In the genomic region with DNA sequence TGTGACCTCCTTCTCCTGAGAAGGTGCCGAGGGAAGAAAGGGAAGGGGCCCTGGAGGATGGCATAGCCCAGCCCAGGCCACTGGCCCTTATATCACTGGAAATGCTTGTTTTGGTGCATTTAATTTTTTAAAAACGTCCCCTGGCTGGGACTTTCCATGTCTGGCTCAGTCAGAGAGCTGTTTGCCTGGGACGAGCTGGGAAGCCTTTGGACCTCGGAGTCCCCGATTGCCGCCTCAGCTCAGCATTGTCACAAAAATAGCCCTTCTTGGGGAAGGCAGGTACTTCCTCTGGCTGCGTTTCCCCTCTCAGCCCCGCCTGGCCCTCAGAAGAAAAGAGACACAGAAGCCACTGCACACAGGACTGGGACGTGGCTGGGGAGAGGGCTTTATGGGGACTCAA, we compare ENCODE assay signal across 2 cellular contexts.
TF ChIP-seq lines count a peak whose summit lies in the region.

No MANE protein-coding gene starts in this region.

TF ChIP-seq in WTC11, 78 proteins besides CTCF, POLR2A, EP300 and RAD21 (continued from another document):
- TF ChIP-seq, protein P1, sequence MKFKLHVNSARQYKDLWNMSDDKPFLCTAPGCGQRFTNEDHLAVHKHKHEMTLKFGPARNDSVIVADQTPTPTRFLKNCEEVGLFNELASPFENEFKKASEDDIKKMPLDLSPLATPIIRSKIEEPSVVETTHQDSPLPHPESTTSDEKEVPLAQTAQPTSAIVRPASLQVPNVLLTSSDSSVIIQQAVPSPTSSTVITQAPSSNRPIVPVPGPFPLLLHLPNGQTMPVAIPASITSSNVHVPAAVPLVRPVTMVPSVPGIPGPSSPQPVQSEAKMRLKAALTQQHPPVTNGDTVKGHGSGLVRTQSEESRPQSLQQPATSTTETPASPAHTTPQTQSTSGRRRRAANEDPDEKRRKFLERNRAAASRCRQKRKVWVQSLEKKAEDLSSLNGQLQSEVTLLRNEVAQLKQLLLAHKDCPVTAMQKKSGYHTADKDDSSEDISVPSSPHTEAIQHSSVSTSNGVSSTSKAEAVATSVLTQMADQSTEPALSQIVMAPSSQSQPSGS (CRISPR knock-in tag; IDR thresholded peaks at IDR 0.05; ENCODE audit: borderline replicate concordance, low read depth) = no peak
- TF ChIP-seq, protein P2, sequence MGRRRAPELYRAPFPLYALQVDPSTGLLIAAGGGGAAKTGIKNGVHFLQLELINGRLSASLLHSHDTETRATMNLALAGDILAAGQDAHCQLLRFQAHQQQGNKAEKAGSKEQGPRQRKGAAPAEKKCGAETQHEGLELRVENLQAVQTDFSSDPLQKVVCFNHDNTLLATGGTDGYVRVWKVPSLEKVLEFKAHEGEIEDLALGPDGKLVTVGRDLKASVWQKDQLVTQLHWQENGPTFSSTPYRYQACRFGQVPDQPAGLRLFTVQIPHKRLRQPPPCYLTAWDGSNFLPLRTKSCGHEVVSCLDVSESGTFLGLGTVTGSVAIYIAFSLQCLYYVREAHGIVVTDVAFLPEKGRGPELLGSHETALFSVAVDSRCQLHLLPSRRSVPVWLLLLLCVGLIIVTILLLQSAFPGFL (CRISPR knock-in tag; IDR thresholded peaks at IDR 0.05; ENCODE audit: borderline replicate concordance) = no peak
- TF ChIP-seq, protein P3, sequence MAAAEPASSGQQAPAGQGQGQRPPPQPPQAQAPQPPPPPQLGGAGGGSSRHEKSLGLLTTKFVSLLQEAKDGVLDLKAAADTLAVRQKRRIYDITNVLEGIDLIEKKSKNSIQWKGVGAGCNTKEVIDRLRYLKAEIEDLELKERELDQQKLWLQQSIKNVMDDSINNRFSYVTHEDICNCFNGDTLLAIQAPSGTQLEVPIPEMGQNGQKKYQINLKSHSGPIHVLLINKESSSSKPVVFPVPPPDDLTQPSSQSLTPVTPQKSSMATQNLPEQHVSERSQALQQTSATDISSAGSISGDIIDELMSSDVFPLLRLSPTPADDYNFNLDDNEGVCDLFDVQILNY (CRISPR knock-in tag; IDR thresholded peaks at IDR 0.05) = no peak
- TF ChIP-seq, protein P4, sequence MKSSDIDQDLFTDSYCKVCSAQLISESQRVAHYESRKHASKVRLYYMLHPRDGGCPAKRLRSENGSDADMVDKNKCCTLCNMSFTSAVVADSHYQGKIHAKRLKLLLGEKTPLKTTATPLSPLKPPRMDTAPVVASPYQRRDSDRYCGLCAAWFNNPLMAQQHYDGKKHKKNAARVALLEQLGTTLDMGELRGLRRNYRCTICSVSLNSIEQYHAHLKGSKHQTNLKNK (CRISPR knock-in tag; IDR thresholded peaks at IDR 0.05) = no peak
- TF ChIP-seq, protein P5, sequence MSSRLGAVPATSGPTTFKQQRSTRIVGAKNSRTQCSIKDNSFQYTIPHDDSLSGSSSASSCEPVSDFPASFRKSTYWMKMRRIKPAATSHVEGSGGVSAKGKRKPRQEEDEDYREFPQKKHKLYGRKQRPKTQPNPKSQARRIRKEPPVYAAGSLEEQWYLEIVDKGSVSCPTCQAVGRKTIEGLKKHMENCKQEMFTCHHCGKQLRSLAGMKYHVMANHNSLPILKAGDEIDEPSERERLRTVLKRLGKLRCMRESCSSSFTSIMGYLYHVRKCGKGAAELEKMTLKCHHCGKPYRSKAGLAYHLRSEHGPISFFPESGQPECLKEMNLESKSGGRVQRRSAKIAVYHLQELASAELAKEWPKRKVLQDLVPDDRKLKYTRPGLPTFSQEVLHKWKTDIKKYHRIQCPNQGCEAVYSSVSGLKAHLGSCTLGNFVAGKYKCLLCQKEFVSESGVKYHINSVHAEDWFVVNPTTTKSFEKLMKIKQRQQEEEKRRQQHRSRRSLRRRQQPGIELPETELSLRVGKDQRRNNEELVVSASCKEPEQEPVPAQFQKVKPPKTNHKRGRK (CRISPR knock-in tag; IDR thresholded peaks at IDR 0.05; ENCODE audit: borderline replicate concordance) = no peak
- TF ChIP-seq RORB (CRISPR knock-in tag; IDR thresholded peaks at IDR 0.05) = no peak
- no peak for TF ChIP-seq NFYB (CRISPR knock-in tag; conservative IDR thresholded peaks at IDR 0.05; ENCODE audit: low read depth)
- TF ChIP-seq, protein P6, sequence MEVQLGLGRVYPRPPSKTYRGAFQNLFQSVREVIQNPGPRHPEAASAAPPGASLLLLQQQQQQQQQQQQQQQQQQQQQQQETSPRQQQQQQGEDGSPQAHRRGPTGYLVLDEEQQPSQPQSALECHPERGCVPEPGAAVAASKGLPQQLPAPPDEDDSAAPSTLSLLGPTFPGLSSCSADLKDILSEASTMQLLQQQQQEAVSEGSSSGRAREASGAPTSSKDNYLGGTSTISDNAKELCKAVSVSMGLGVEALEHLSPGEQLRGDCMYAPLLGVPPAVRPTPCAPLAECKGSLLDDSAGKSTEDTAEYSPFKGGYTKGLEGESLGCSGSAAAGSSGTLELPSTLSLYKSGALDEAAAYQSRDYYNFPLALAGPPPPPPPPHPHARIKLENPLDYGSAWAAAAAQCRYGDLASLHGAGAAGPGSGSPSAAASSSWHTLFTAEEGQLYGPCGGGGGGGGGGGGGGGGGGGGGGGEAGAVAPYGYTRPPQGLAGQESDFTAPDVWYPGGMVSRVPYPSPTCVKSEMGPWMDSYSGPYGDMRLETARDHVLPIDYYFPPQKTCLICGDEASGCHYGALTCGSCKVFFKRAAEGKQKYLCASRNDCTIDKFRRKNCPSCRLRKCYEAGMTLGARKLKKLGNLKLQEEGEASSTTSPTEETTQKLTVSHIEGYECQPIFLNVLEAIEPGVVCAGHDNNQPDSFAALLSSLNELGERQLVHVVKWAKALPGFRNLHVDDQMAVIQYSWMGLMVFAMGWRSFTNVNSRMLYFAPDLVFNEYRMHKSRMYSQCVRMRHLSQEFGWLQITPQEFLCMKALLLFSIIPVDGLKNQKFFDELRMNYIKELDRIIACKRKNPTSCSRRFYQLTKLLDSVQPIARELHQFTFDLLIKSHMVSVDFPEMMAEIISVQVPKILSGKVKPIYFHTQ (CRISPR knock-in tag; IDR thresholded peaks at IDR 0.05) = no peak

TF ChIP-seq in SK-N-SH treated with all-trans-retinoic acid at 6 μM for 48 hours, 23 proteins besides CTCF, POLR2A, EP300 and RAD21 (continued from another document):
- TF ChIP-seq, protein P7, sequence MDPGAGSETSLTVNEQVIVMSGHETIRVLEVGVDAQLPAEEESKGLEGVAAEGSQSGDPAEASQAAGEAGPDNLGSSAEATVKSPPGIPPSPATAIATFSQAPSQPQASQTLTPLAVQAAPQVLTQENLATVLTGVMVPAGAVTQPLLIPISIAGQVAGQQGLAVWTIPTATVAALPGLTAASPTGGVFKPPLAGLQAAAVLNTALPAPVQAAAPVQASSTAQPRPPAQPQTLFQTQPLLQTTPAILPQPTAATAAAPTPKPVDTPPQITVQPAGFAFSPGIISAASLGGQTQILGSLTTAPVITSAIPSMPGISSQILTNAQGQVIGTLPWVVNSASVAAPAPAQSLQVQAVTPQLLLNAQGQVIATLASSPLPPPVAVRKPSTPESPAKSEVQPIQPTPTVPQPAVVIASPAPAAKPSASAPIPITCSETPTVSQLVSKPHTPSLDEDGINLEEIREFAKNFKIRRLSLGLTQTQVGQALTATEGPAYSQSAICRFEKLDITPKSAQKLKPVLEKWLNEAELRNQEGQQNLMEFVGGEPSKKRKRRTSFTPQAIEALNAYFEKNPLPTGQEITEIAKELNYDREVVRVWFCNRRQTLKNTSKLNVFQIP (CRISPR knock-in tag; IDR thresholded peaks at IDR 0.05; ENCODE audit: borderline replicate concordance, low read depth) = no peak
- no peak for TF ChIP-seq ZFP3 (CRISPR knock-in tag; IDR thresholded peaks at IDR 0.05)
- no peak for TF ChIP-seq CSDC2 (CRISPR knock-in tag; IDR thresholded peaks at IDR 0.05)
- TF ChIP-seq ZC3H10 (CRISPR knock-in tag; IDR thresholded peaks at IDR 0.05) = no peak
- TF ChIP-seq, protein P8, sequence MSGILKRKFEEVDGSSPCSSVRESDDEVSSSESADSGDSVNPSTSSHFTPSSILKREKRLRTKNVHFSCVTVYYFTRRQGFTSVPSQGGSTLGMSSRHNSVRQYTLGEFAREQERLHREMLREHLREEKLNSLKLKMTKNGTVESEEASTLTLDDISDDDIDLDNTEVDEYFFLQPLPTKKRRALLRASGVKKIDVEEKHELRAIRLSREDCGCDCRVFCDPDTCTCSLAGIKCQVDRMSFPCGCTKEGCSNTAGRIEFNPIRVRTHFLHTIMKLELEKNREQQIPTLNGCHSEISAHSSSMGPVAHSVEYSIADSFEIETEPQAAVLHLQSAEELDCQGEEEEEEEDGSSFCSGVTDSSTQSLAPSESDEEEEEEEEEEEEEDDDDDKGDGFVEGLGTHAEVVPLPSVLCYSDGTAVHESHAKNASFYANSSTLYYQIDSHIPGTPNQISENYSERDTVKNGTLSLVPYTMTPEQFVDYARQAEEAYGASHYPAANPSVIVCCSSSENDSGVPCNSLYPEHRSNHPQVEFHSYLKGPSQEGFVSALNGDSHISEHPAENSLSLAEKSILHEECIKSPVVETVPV (CRISPR knock-in tag; IDR thresholded peaks at IDR 0.05) = no peak
- no peak for TF ChIP-seq ARNTL (CRISPR knock-in tag; IDR thresholded peaks at IDR 0.05; ENCODE audit: borderline replicate concordance, low read depth)
- TF ChIP-seq SNAI2 (CRISPR knock-in tag; IDR thresholded peaks at IDR 0.05) = no peak
- TF ChIP-seq TCF4 (CRISPR knock-in tag; IDR thresholded peaks at IDR 0.05; ENCODE audit: borderline replicate concordance) = no peak
- TF ChIP-seq GLIS3 (CRISPR knock-in tag; IDR thresholded peaks at IDR 0.05) = no peak
